In the genomic region with DNA sequence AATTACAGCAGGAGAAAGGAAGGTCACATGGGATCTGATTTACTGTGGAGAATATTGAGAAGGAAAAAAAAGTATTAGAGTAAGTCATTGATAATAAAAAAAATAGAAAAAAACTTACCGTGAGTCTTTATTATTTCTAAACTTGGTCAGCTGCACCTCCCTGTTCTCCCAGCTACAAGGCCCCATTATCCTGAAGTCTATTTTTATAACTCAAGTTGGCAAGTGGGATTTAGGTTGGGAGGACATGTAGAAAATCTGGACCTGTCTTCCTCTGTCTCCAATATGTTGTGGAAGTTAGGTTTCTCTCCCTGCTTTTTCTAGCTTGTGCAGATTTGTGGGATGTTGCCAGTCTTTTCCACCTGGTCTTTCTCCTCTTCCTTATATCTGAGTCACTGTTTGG, we compare ENCODE assay signal across 20 cellular contexts.
"Had no signal": no experiment of that assay in that cellular context is flagged by ENCODE, and none has a peak within 500 bp of the region (broad histone marks: within the 10 kb centered on the region; RNA-seq: fewer than 3 reads in every experiment).

No MANE protein-coding gene starts in this region.

- H3K9me3 Mint-ChIP-seq: natural killer cell; stimulated activated naive B cell treated with anti-CD40 and anti-IgM and Interleukin-4, amounts not matched to agents 10 μg/mL and 1 μg/mL and 100 μg/mL, for 72 hours; stimulated activated naive CD8-positive, alpha-beta T cell treated with anti-CD3 and anti-CD28 coated beads, Interleukin-15, amount 100 ng/mL, for 72 hours had no signal

- DNase-seq: cerebellar nuclear complex; dermis blood vessel endothelial cell; esophagus squamous epithelium; foreskin fibroblast; glutamatergic neuron; kidney; left colon; natural killer cell; psoas muscle; retina; stimulated activated CD4-positive, alpha-beta T cell treated with anti-CD3 and anti-CD28 coated beads, Interleukin-2, amount 100 ng/mL, for 24 hours; stimulated activated CD4-positive, alpha-beta T cell treated with anti-CD3 and anti-CD28 coated beads, Interleukin-4, amount 100 ng/mL, for 4 hours; stimulated activated naive B cell treated with anti-CD40 and anti-IgM and Interleukin-4, amounts not matched to agents 10 μg/mL and 1 μg/mL and 100 μg/mL, for 72 hours; stimulated activated naive CD8-positive, alpha-beta T cell treated with anti-CD3 and anti-CD28 coated beads, Interleukin-15, amount 100 ng/mL, for 72 hours; transverse colon had no signal

- H3K4me3 Mint-ChIP-seq: natural killer cell; stimulated activated naive B cell treated with anti-CD40 and anti-IgM and Interleukin-4, amounts not matched to agents 10 μg/mL and 1 μg/mL and 100 μg/mL, for 72 hours; stimulated activated naive CD8-positive, alpha-beta T cell treated with anti-CD3 and anti-CD28 coated beads, Interleukin-15, amount 100 ng/mL, for 72 hours had no signal

- H3K27ac Mint-ChIP-seq: natural killer cell; stimulated activated naive B cell treated with anti-CD40 and anti-IgM and Interleukin-4, amounts not matched to agents 10 μg/mL and 1 μg/mL and 100 μg/mL, for 72 hours had no signal

- H3K4me1 Mint-ChIP-seq: natural killer cell; stimulated activated naive B cell treated with anti-CD40 and anti-IgM and Interleukin-4, amounts not matched to agents 10 μg/mL and 1 μg/mL and 100 μg/mL, for 72 hours; stimulated activated naive CD8-positive, alpha-beta T cell treated with anti-CD3 and anti-CD28 coated beads, Interleukin-15, amount 100 ng/mL, for 72 hours had no signal

- H3K27me3 ChIP-seq: esophagus squamous epithelium, gastroesophageal sphincter, transverse colon had no signal

- ATAC-seq: gastroesophageal sphincter; left colon; natural killer cell; psoas muscle; sciatic nerve; stimulated activated naive B cell treated with anti-CD40 and anti-IgM and Interleukin-4, amounts not matched to agents 10 μg/mL and 1 μg/mL and 100 μg/mL, for 72 hours; stimulated activated naive CD8-positive, alpha-beta T cell treated with anti-CD3 and anti-CD28 coated beads, Interleukin-15, amount 100 ng/mL, for 72 hours had no signal

- H3K36me3 Mint-ChIP-seq: natural killer cell; stimulated activated naive B cell treated with anti-CD40 and anti-IgM and Interleukin-4, amounts not matched to agents 10 μg/mL and 1 μg/mL and 100 μg/mL, for 72 hours had no signal

- H3K27ac ChIP-seq: esophagus squamous epithelium, parathyroid adenoma, psoas muscle, skin epidermis, thoracic aorta, transverse colon had no signal

- H3K79me2 ChIP-seq: parathyroid adenoma had no signal

- H2AFZ ChIP-seq: parathyroid adenoma had no signal

- H3K4me3 ChIP-seq: esophagus squamous epithelium, gastroesophageal sphincter, psoas muscle, skin epidermis, thoracic aorta, transverse colon had no signal

- H3K36me3 ChIP-seq: esophagus squamous epithelium, gastroesophageal sphincter, thoracic aorta, transverse colon had no signal

- H3K4me1 ChIP-seq: esophagus squamous epithelium, parathyroid adenoma, psoas muscle had no signal

- H3K9me3 ChIP-seq: esophagus squamous epithelium, gastroesophageal sphincter, psoas muscle, thoracic aorta, transverse colon had no signal
